ENCODE assay signal across 21 cellular contexts in the genomic region with DNA sequence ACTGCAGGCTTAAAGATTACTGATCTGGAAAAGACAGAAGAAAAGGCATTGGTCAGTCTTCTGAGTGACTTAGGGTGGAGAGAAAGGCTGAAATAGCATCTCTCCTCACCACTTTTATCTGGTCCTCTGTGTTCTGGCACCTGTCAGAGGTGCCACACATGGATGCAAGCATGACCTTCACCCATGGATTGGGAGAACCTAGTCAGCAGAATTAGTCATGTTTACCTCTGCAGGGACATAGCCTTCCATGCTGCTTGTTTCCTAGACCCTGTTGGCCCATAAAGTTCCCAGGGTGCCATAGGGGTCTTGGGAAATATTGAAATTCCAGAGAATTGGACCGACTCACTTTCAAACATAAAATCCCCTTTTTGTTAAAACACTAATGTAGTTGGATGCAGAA.
DNase-seq lines count a peak whose midpoint lies in the region; ATAC-seq, FAIRE-seq and TF ChIP-seq lines count a peak whose summit lies in the region.
"Had no signal": no experiment of that assay in that cellular context is flagged by ENCODE, and none has a peak within 500 bp of the region (broad histone marks: within the 10 kb centered on the region; RNA-seq: fewer than 3 reads in every experiment).

No MANE protein-coding gene starts in this region.

- no peak overlapping the region for H3K4ac ChIP-seq in mesendoderm (ENCODE audit: low read depth, low read length)

- CTCF ChIA-PET in HepG2 (lab: Yijun Ruan, JAX; ENCODE audit: low intra/inter-chr PET ratio, low total read pairs): no interaction called here

- H3K27me3 ChIP-seq in HepG2 (ENCODE audit: control insufficient read depth in 1 of 2, insufficient read depth in 2 of 2, low read length in 2 of 2) (no peaks in the 10 kb centered on the region), right lobe of liver (no peaks in the 10 kb centered on the region), mesendoderm (ENCODE audit: insufficient read depth, low read length, poor library complexity) (no peaks in the 10 kb centered on the region)
- H3K27me3 ChIP-seq: BLaER1 had no signal

- no peak overlapping the region for H3K23ac ChIP-seq in mesendoderm (ENCODE audit: low read length)

- H3K4me2 ChIP-seq in HepG2 (ENCODE audit: low read depth, low read length): no peak overlapping the region
- H3K4me2 ChIP-seq in mesendoderm (ENCODE audit: low read length): no peak overlapping the region
- H3K4me2 ChIP-seq: BLaER1 had no signal

- TF ChIP-seq POLR2A in HepG2 (IDR thresholded peaks at IDR 0.05; ENCODE audit: insufficient read depth in 1 of 2, low read depth in 2 of 2, low read length in 2 of 2) (no peak), right lobe of liver (IDR thresholded peaks at IDR 0.05) (no peak)

- no peaks in the 10 kb centered on the region for H3K27me3 Mint-ChIP-seq in mesothelial cell of epicardium (ENCODE audit: low read depth)
- H3K27me3 Mint-ChIP-seq: B cell; CD4-positive, CD25-positive, alpha-beta regulatory T cell had no signal

- H3K36me3 Mint-ChIP-seq in mesothelial cell of epicardium: no peaks in the 10 kb centered on the region
- H3K36me3 Mint-ChIP-seq: CD4-positive, CD25-positive, alpha-beta regulatory T cell; CD8-positive, alpha-beta T cell had no signal

- TF ChIP-seq CTCF in HepG2 (CRISPR knock-in tag; IDR thresholded peaks at IDR 0.05) (no peak), right lobe of liver (IDR thresholded peaks at IDR 0.05) (no peak), choroid plexus epithelial cell (conservative IDR thresholded peaks at IDR 0.05; ENCODE audit: low read depth, low read length) (no peak), mesothelial cell of epicardium (IDR thresholded peaks at IDR 0.05; ENCODE audit: unreplicated experiment) (no peak)

- H3K79me2 ChIP-seq in HepG2 (ENCODE audit: insufficient read depth, low read length) (no peaks in the 10 kb centered on the region), mesendoderm (ENCODE audit: control insufficient read depth, insufficient read depth, low read length) (no peaks in the 10 kb centered on the region)

- no peak overlapping the region for H3K56ac ChIP-seq in mesendoderm (ENCODE audit: low read length)

- H3K36me3 ChIP-seq in HepG2 (replicated peaks in 1 of 2; ENCODE audit: control insufficient read depth in 1 of 2, insufficient read depth in 2 of 2, low read length in 2 of 2): no peaks in the 10 kb centered on the region
- no peaks in the 10 kb centered on the region for H3K36me3 ChIP-seq in right lobe of liver
- no peaks in the 10 kb centered on the region for H3K36me3 ChIP-seq in mesendoderm (ENCODE audit: control insufficient read depth, insufficient read depth, low read length)
- H3K36me3 ChIP-seq: BLaER1 had no signal

- H3K18ac ChIP-seq in mesendoderm (ENCODE audit: low read length): no peak overlapping the region

- H4K8ac ChIP-seq in mesendoderm (ENCODE audit: low read depth, low read length): no peak overlapping the region

- no peak for FAIRE-seq in HepG2 (lab: Jason Lieb, UNC)
- FAIRE-seq: A204.1, G401.6, GM12892, H1 had no signal

- H2BK5ac ChIP-seq in mesendoderm (ENCODE audit: low read length): no peak overlapping the region

- no peak for TF ChIP-seq EP300 in HepG2 (IDR thresholded peaks at IDR 0.05; ENCODE audit: low read depth in 2 of 2, low read length in 2 of 2)
- no peak for TF ChIP-seq EP300 in HepG2 (CRISPR knock-in tag; IDR thresholded peaks at IDR 0.05; ENCODE audit: borderline replicate concordance)

- POLR2A ChIA-PET in HepG2 (lab: Yijun Ruan, JAX): no interaction called here

- H3K9ac ChIP-seq in HepG2 (ENCODE audit: insufficient read depth, low read depth, low read length) (no peak overlapping the region), mesendoderm (ENCODE audit: low read length) (no peak overlapping the region)
- H3K9ac ChIP-seq: BLaER1 had no signal

- no peak for TF ChIP-seq RAD21 in HepG2 (CRISPR knock-in tag; IDR thresholded peaks at IDR 0.05)

- H2BK15ac ChIP-seq in mesendoderm (replicated peaks; ENCODE audit: low read depth): no peak overlapping the region

- H2AK5ac ChIP-seq in mesendoderm (ENCODE audit: low read length): no peak overlapping the region

- H3K27ac ChIP-seq in HepG2 (ENCODE audit: extremely low read length, insufficient read depth, low read length) (no peak overlapping the region), right lobe of liver (no peak overlapping the region), mesendoderm (ENCODE audit: low read depth, low read length) (no peak overlapping the region)
- H3K27ac ChIP-seq: 22Rv1, BLaER1, C4-2B had no signal

- no peaks in the 10 kb centered on the region for H4K20me1 ChIP-seq in HepG2 (ENCODE audit: insufficient read depth, low read length)
- H4K20me1 ChIP-seq: BLaER1 had no signal

- H3K4me3 ChIP-seq in HepG2 (replicated peaks in 1 of 3; ENCODE audit: insufficient read depth in 1 of 3, low read depth in 2 of 3, low read length in 3 of 3): no peak overlapping the region
- no peak overlapping the region for H3K4me3 ChIP-seq in right lobe of liver
- no peak overlapping the region for H3K4me3 ChIP-seq in choroid plexus epithelial cell (ENCODE audit: low read depth, low read length)
- no peak overlapping the region for H3K4me3 ChIP-seq in mesendoderm (ENCODE audit: low read length)
- H3K4me3 ChIP-seq: BLaER1 had no signal

- intact Hi-C loops in HepG2 (cut with micrococcal nuclease; ENCODE audit: unreplicated experiment): no loop called here
- intact Hi-C loops in right lobe of liver (cut with DNase I): no loop called here

- no peak overlapping the region for H3K27ac Mint-ChIP-seq in mesothelial cell of epicardium
- H3K27ac Mint-ChIP-seq: B cell; CD4-positive, CD25-positive, alpha-beta regulatory T cell; CD8-positive, alpha-beta T cell had no signal

- H2BK120ac ChIP-seq in mesendoderm (ENCODE audit: low read depth, low read length): no peak overlapping the region

- H3K79me1 ChIP-seq in mesendoderm (ENCODE audit: low read length): no peaks in the 10 kb centered on the region

- H3K4me1 Mint-ChIP-seq in mesothelial cell of epicardium: no peaks in the 10 kb centered on the region
- H3K4me1 Mint-ChIP-seq: B cell; CD4-positive, CD25-positive, alpha-beta regulatory T cell had no signal

- peaks cover 27% of the 10 kb centered on the region for H3K9me3 ChIP-seq in HepG2 (ENCODE audit: low read length)
- H3K9me3 ChIP-seq in right lobe of liver: no peaks in the 10 kb centered on the region
- H3K9me3 ChIP-seq: BLaER1, Caco-2 had no signal

- ATAC-seq in HepG2: no peak
- no peak for ATAC-seq in right lobe of liver
- ATAC-seq: CD8-positive, alpha-beta T cell had no signal

- WGBS in HepG2 (ENCODE audit: low lambda C conversion rate): 0% methylated on average over 1 of the region's 1 CpG
- WGBS in right lobe of liver (ENCODE audit: insufficient coverage, low coverage, low lambda C conversion rate, missing lambda C conversion rate): no CpG with 5 or more reads among the region's 1 CpG
- WGBS in mesendoderm (ENCODE audit: extremely low coverage, insufficient coverage, low lambda C conversion rate): no CpG with 5 or more reads among the region's 1 CpG

- H3K4me3 Mint-ChIP-seq in mesothelial cell of epicardium: no peak overlapping the region
- H3K4me3 Mint-ChIP-seq: B cell; CD4-positive, CD25-positive, alpha-beta regulatory T cell; CD8-positive, alpha-beta T cell had no signal

- no TSS peak for BruUV-seq in HepG2 (replicated peaks; lab: Mats Ljungman, UMichigan)

- DNase-seq in HepG2 (ENCODE audit: low spot score) (no peak), right lobe of liver (no peak), choroid plexus epithelial cell (ENCODE audit: low read depth) (peak; percentile 2), mesendoderm (peak; percentile 0), mesothelial cell of epicardium (ENCODE audit: low spot score in 2 of 2, unreplicated experiment in 2 of 2) (no peak)
- no peak for DNase-seq in activated CD4-positive, alpha-beta T cell treated with anti-CD3 and anti-CD28 coated beads for 4 hours
- DNase-seq: Caco-2; CD4-positive, CD25-positive, alpha-beta regulatory T cell; CD8-positive, alpha-beta T cell; DMS153; DND-41; H7; HCEC 1CT had no signal

- H2AFZ ChIP-seq in HepG2 (ENCODE audit: low read length): no peak overlapping the region

- H4K5ac ChIP-seq in mesendoderm (ENCODE audit: low read length): no peak overlapping the region

- H3K4me1 ChIP-seq in HepG2 (ENCODE audit: insufficient read depth, low read length): no peaks in the 10 kb centered on the region
- H3K4me1 ChIP-seq in right lobe of liver: no peaks in the 10 kb centered on the region
- no peaks in the 10 kb centered on the region for H3K4me1 ChIP-seq in mesendoderm (ENCODE audit: control insufficient read depth, low read depth, low read length)
- H3K4me1 ChIP-seq: BLaER1, Caco-2 had no signal

- no peaks in the 10 kb centered on the region for H3K9me3 Mint-ChIP-seq in mesothelial cell of epicardium
- H3K9me3 Mint-ChIP-seq: CD8-positive, alpha-beta T cell had no signal

- in situ Hi-C loops in HepG2 (cut with HindIII; ENCODE audit: extremely low pct_ligation_motif_present, low pct_unique_long_range_greater_than_20kb): no loop called here

TF ChIP-seq in HepG2, 621 proteins besides CTCF, POLR2A, EP300 and RAD21:
- TF ChIP-seq, protein P1, sequence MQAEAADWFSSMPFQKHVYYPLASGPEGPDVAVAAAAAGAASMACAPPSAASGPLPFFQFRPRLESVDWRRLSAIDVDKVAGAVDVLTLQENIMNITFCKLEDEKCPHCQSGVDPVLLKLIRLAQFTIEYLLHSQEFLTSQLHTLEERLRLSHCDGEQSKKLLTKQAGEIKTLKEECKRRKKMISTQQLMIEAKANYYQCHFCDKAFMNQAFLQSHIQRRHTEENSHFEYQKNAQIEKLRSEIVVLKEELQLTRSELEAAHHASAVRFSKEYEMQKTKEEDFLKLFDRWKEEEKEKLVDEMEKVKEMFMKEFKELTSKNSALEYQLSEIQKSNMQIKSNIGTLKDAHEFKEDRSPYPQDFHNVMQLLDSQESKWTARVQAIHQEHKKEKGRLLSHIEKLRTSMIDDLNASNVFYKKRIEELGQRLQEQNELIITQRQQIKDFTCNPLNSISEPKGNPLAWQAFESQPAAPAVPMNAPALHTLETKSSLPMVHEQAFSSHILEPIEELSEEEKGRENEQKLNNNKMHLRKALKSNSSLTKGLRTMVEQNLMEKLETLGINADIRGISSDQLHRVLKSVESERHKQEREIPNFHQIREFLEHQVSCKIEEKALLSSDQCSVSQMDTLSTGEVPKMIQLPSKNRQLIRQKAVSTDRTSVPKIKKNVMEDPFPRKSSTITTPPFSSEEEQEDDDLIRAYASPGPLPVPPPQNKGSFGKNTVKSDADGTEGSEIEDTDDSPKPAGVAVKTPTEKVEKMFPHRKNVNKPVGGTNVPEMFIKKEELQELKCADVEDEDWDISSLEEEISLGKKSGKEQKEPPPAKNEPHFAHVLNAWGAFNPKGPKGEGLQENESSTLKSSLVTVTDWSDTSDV (CRISPR knock-in tag; IDR thresholded peaks at IDR 0.05): no peak
- peak; percentile 99 for TF ChIP-seq ZNF616 (CRISPR knock-in tag; IDR thresholded peaks at IDR 0.05; ENCODE audit: low read depth)

Comparison
In these comparisons a context has a peak if more than half of its experiments do, and no peak if none do; other contexts are left out.
1. DNase-seq: peak in choroid plexus epithelial cell (single experiment) and mesendoderm (single experiment); none in HepG2 (single experiment), right lobe of liver (0 of 3), mesothelial cell of epicardium (0 of 2) and activated CD4-positive, alpha-beta T cell treated with anti-CD3 and anti-CD28 coated beads for 4 hours (0 of 2).